In genomic region chr2:72141032-72141645, GRCh38 we compare ENCODE assay signal across 28 cellular contexts. TPM values are rescaled to one million over a fixed set of nuclear protein-coding genes. Genes with fewer than 3 reads are reported as not detected.
DNase-seq lines count a peak whose midpoint lies in the region; ATAC-seq and TF ChIP-seq lines count a peak whose summit lies in the region.
"Had no signal": no experiment of that assay in that cellular context is flagged by ENCODE, and none has a peak within 500 bp of the region (broad histone marks: within the 10 kb centered on the region; RNA-seq: fewer than 3 reads in every experiment).

No MANE protein-coding gene starts in this region.

- no peak for TF ChIP-seq POLR2A in Peyer's patch (IDR thresholded peaks at IDR 0.05)

- no peak overlapping the region for H3K4me3 Mint-ChIP-seq in activated T-cell treated with anti-CD3 and anti-CD28 coated beads, Interleukin-2, amount 50 U/mL, for 24 hours
- H3K4me3 Mint-ChIP-seq: activated naive CD8-positive, alpha-beta T cell treated with anti-CD3 and anti-CD28 coated beads for 36 hours; activated T-helper 17 cell treated with anti-CD3 and anti-CD28 coated beads, Interleukin-2, amount 50 U/mL, for 72 hours; GM23338; stimulated activated memory B cell treated with anti-CD40 and anti-IgM and Interleukin-4, amounts not matched to agents 10 μg/mL and 1 μg/mL and 100 μg/mL, for 72 hours had no signal

- no peaks in the 10 kb centered on the region for H3K9me3 Mint-ChIP-seq in activated T-cell treated with anti-CD3 and anti-CD28 coated beads, Interleukin-2, amount 50 U/mL, for 24 hours
- H3K9me3 Mint-ChIP-seq: activated naive CD8-positive, alpha-beta T cell treated with anti-CD3 and anti-CD28 coated beads for 36 hours; activated T-helper 17 cell treated with anti-CD3 and anti-CD28 coated beads, Interleukin-2, amount 50 U/mL, for 72 hours; GM23338; stimulated activated memory B cell treated with anti-CD40 and anti-IgM and Interleukin-4, amounts not matched to agents 10 μg/mL and 1 μg/mL and 100 μg/mL, for 72 hours had no signal

- H3K4me1 ChIP-seq in Peyer's patch, result peaks cover 4 to 65% (median 15%) of the 10 kb centered on the region in 4 donors

- TF ChIP-seq CTCF in Peyer's patch (IDR thresholded peaks at IDR 0.05), result no peak

- H3K36me3 Mint-ChIP-seq in activated T-cell treated with anti-CD3 and anti-CD28 coated beads, Interleukin-2, amount 50 U/mL, for 24 hours (ENCODE audit: low read depth), result no peaks in the 10 kb centered on the region
- H3K36me3 Mint-ChIP-seq: activated naive CD8-positive, alpha-beta T cell treated with anti-CD3 and anti-CD28 coated beads for 36 hours; stimulated activated memory B cell treated with anti-CD40 and anti-IgM and Interleukin-4, amounts not matched to agents 10 μg/mL and 1 μg/mL and 100 μg/mL, for 72 hours had no signal

- ATAC-seq in sciatic nerve, result no peak
- no peak for ATAC-seq in HG03378 (IDR thresholded peaks at IDR 0.05; ENCODE audit: unreplicated experiment)
- ATAC-seq: activated T-helper 17 cell treated with anti-CD3 and anti-CD28 coated beads, Interleukin-2, amount 50 U/mL, for 72 hours; esophagus mucosa; foreskin keratinocyte; GM23338; left lung; stimulated activated memory B cell treated with anti-CD40 and anti-IgM and Interleukin-4, amounts not matched to agents 10 μg/mL and 1 μg/mL and 100 μg/mL, for 72 hours had no signal

- H3K36me3 ChIP-seq in Peyer's patch, result no peaks in the 10 kb centered on the region
- H3K36me3 ChIP-seq: left lung, suprapubic skin had no signal

- no peak overlapping the region for H3K27ac Mint-ChIP-seq in activated T-cell treated with anti-CD3 and anti-CD28 coated beads, Interleukin-2, amount 50 U/mL, for 24 hours
- H3K27ac Mint-ChIP-seq: activated naive CD8-positive, alpha-beta T cell treated with anti-CD3 and anti-CD28 coated beads for 36 hours; activated T-helper 17 cell treated with anti-CD3 and anti-CD28 coated beads, Interleukin-2, amount 50 U/mL, for 72 hours; GM23338; stimulated activated memory B cell treated with anti-CD40 and anti-IgM and Interleukin-4, amounts not matched to agents 10 μg/mL and 1 μg/mL and 100 μg/mL, for 72 hours had no signal

- H3K27ac ChIP-seq in Peyer's patch, result no peak overlapping the region
- H3K27ac ChIP-seq: foreskin keratinocyte, left lung, suprapubic skin had no signal

- H3K4me3 ChIP-seq in Peyer's patch, result no peak overlapping the region
- H3K4me3 ChIP-seq: GM23338, left lung, smooth muscle cell had no signal

- H3K4me1 Mint-ChIP-seq in activated T-cell treated with anti-CD3 and anti-CD28 coated beads, Interleukin-2, amount 50 U/mL, for 24 hours (ENCODE audit: low read depth), result peaks cover 20% of the 10 kb centered on the region

- intact Hi-C loops in sciatic nerve (cut with DNase I), result no loop called here

- peaks cover 45% of the 10 kb centered on the region for H3K27me3 Mint-ChIP-seq in activated T-cell treated with anti-CD3 and anti-CD28 coated beads, Interleukin-2, amount 50 U/mL, for 24 hours

- H3K9me3 ChIP-seq in Peyer's patch, result no peaks in the 10 kb centered on the region
- H3K9me3 ChIP-seq: left lung, suprapubic skin had no signal

- DNase-seq in activated T-cell treated with anti-CD3 and anti-CD28 coated beads, Interleukin-2, amount 50 U/mL, for 24 hours, result peak; percentile 22
- no peak for DNase-seq in activated T-cell treated with anti-CD3 and anti-CD28 coated beads for 4 hours
- peak in 2 of 3 donors; percentile 33 to 40 for DNase-seq in Peyer's patch
- peak; percentile 38 for DNase-seq in islet precursor cell
- DNase-seq in sciatic nerve (ENCODE audit: low spot score), result peak; percentile 36
- no peak for DNase-seq in kidney tubule cell (ENCODE audit: low spot score)
- DNase-seq in DMS 273 treated with DMSO at 0.1 percent for 48 hours (lab: John Stamatoyannopoulos, UW), result no peak
- DNase-seq: activated naive CD8-positive, alpha-beta T cell treated with anti-CD3 and anti-CD28 coated beads for 36 hours; cerebellar nuclear complex; COR-L47; DND-41; effector CD8-positive, alpha-beta T cell; foreskin keratinocyte; NCI-H1105 treated with DMSO at 0.1 percent for 48 hours; NCI-H2081; NCI-H345; OCI-M1; SHP77 treated with DMSO at 0.1 percent for 48 hours; stimulated activated CD4-positive, alpha-beta T cell treated with anti-CD3 and anti-CD28 coated beads, Interleukin-2, amount 100 ng/mL, for 48 hours had no signal

- peaks cover 0 to 21% of the 10 kb centered on the region in 2 donors for H3K27me3 ChIP-seq in Peyer's patch

RNA-seq across cellular contexts. Expression of gene CYP26B1, which starts 6.5 kb away (rescaled TPM):
- total RNA-seq in Peyer's patch (1 to 10 TPM; 1.9 to 8.3 (median 5.2) TPM), sciatic nerve (12.7 TPM)
- total RNA-seq: activated CD8-positive, alpha-beta memory T cell treated with anti-CD3 and anti-CD28 coated beads for 36 hours; activated naive CD8-positive, alpha-beta T cell treated with anti-CD3 and anti-CD28 coated beads for 36 hours had no signal

Comparison
In these comparisons a context has a peak if more than half of its experiments do, and no peak if none do; other contexts are left out.
1. DNase-seq: peak in activated T-cell treated with anti-CD3 and anti-CD28 coated beads, Interleukin-2, amount 50 U/mL, for 24 hours (single experiment), Peyer's patch (2 of 3), islet precursor cell (single experiment) and sciatic nerve (single experiment); none in activated T-cell treated with anti-CD3 and anti-CD28 coated beads for 4 hours (single experiment), kidney tubule cell (single experiment) and DMS 273 treated with DMSO at 0.1 percent for 48 hours (single experiment).